Comparison of ENCODE assay signal across 6 cellular contexts in genomic region chr4:36719425-36719824, GRCh38.
"Had no signal": no experiment of that assay in that cellular context is flagged by ENCODE, and none has a peak within 500 bp of the region (broad histone marks: within the 10 kb centered on the region; RNA-seq: fewer than 3 reads in every experiment).

No MANE protein-coding gene starts in this region.

- H2AFZ ChIP-seq: GM23248 had no signal

- DNase-seq: GM23248, H9, HCEC 1CT, IMR-90, KG1 had no signal

- H3K9me3 Mint-ChIP-seq: H9 had no signal

- H3K4me3 Mint-ChIP-seq: H9 had no signal

- H3K27ac ChIP-seq: GM23248 had no signal

- H3K4me3 ChIP-seq: GM23248, K562 had no signal

- ATAC-seq: K562 had no signal

- H3K27ac Mint-ChIP-seq: H9 had no signal
